In genomic region chrX:121323337-121323736, GRCh38 we compare ENCODE assay signal across 1 cellular context.
TF ChIP-seq lines count a peak whose summit lies in the region.

No MANE protein-coding gene starts in this region.

TF ChIP-seq in A549, 52 proteins besides CTCF, POLR2A, EP300 and RAD21 (continued from another document):
- TF ChIP-seq HOXB5 (CRISPR knock-in tag; IDR thresholded peaks at IDR 0.05) (no peak), ZNF302 (CRISPR knock-in tag; IDR thresholded peaks at IDR 0.05) (no peak), MAZ (IDR thresholded peaks at IDR 0.05; ENCODE audit: borderline replicate concordance, low read depth, low read length) (no peak), BCL3 (IDR thresholded peaks at IDR 0.05) (no peak), JUN (IDR thresholded peaks at IDR 0.05) (no peak), POLR2AphosphoS2 (conservative IDR thresholded peaks at IDR 0.05; ENCODE audit: low read length) (no peak), EHF (CRISPR knock-in tag; IDR thresholded peaks at IDR 0.05) (no peak), RCOR1 (IDR thresholded peaks at IDR 0.05; ENCODE audit: low read depth, low read length) (no peak)
